ENCODE assay signal across 17 cellular contexts in genomic region chr7:16318989-16319915, GRCh38.
DNase-seq lines count a peak whose midpoint lies in the region; ATAC-seq, FAIRE-seq and TF ChIP-seq lines count a peak whose summit lies in the region.
"Had no signal": no experiment of that assay in that cellular context is flagged by ENCODE, and none has a peak within 500 bp of the region (broad histone marks: within the 10 kb centered on the region; RNA-seq: fewer than 3 reads in every experiment).

No MANE protein-coding gene starts in this region.

- no peak overlapping the region for H3K4ac ChIP-seq in mesendoderm (ENCODE audit: low read depth, low read length)

- no peak overlapping the region for H3K4me2 ChIP-seq in mesendoderm (ENCODE audit: low read length)

- no peak overlapping the region for H2BK5ac ChIP-seq in mesendoderm (ENCODE audit: low read length)

- no peaks in the 10 kb centered on the region for H3K4me1 ChIP-seq in mesendoderm (ENCODE audit: control insufficient read depth, low read depth, low read length)
- H3K4me1 ChIP-seq: gastrocnemius medialis had no signal

- no peak for FAIRE-seq in urothelium cell line (lab: Jason Lieb, UNC)
- FAIRE-seq: GM12892, GM19239 had no signal

- H3K36me3 Mint-ChIP-seq in T-helper 17 cell (ENCODE audit: low read depth), result no peaks in the 10 kb centered on the region

- H3K27ac ChIP-seq in mesendoderm (ENCODE audit: low read depth, low read length), result no peak overlapping the region
- H3K27ac ChIP-seq: gastrocnemius medialis, skin epidermis had no signal

- in situ Hi-C loops in SK-MEL-5 (cut with HindIII; ENCODE audit: low pct_unique_long_range_greater_than_20kb, low sequenced_read_pairs), result no loop called here

- H4K5ac ChIP-seq in mesendoderm (ENCODE audit: low read length), result no peak overlapping the region

- no peak overlapping the region for H2BK120ac ChIP-seq in mesendoderm (ENCODE audit: low read depth, low read length)

- H3K9ac ChIP-seq in mesendoderm (ENCODE audit: low read length), result no peak overlapping the region

- H3K9me3 ChIP-seq in T-helper 17 cell (ENCODE audit: control insufficient read depth, low read length, poor library complexity, severe bottlenecking), result no peaks in the 10 kb centered on the region
- H3K9me3 ChIP-seq: gastrocnemius medialis had no signal

- no peak overlapping the region for H4K8ac ChIP-seq in mesendoderm (ENCODE audit: low read depth, low read length)

- DNase-seq in HS-5 (ENCODE audit: low read depth) (peak; percentile 38), SK-MEL-5 (ENCODE audit: low read depth, low spot score) (peak; percentile 85), fibroblast of the aortic adventitia (ENCODE audit: low read depth) (peak; percentile 48), urothelium cell line (ENCODE audit: low spot score) (peak; percentile 15), T-helper 17 cell (no peak), mesendoderm (no peak)
- DNase-seq: activated CD4-positive, alpha-beta T cell treated with anti-CD3 and anti-CD28 coated beads, Interleukin-2, amount 50 U/mL, for 48 hours; activated effector memory CD4-positive, alpha-beta T cell treated with anti-CD3 and anti-CD28 coated beads, Interleukin-2, amount 50 U/mL, for 16 hours; DMS153; gastrocnemius medialis; NCI-H2029; NK-92 treated with Interleukin-12 subunit alpha and Interleukin-12 subunit beta, amount 100 ng/mL, for 24 hours had no signal

- no peak overlapping the region for H3K23ac ChIP-seq in mesendoderm (ENCODE audit: low read length)

- TF ChIP-seq CTCF in fibroblast of the aortic adventitia (IDR thresholded peaks at IDR 0.05; ENCODE audit: insufficient read depth, low read length), result no peak

- no peaks in the 10 kb centered on the region for H3K27me3 Mint-ChIP-seq in T-helper 17 cell

- H3K4me3 Mint-ChIP-seq in T-helper 17 cell, result no peak overlapping the region
- H3K4me3 Mint-ChIP-seq: nephron had no signal

- no CpG with 5 or more reads among the region's 6 CpGs for WGBS in mesendoderm (ENCODE audit: extremely low coverage, insufficient coverage, low lambda C conversion rate)

- no peak overlapping the region for H3K18ac ChIP-seq in mesendoderm (ENCODE audit: low read length)

- no peak overlapping the region for H3K4me3 ChIP-seq in fibroblast of the aortic adventitia (ENCODE audit: low read depth, low read length)
- no peak overlapping the region for H3K4me3 ChIP-seq in mesendoderm (ENCODE audit: low read length)
- H3K4me3 ChIP-seq: gastrocnemius medialis, skin epidermis had no signal

- no peaks in the 10 kb centered on the region for H3K79me1 ChIP-seq in mesendoderm (ENCODE audit: low read length)

- no peak overlapping the region for H3K27ac Mint-ChIP-seq in T-helper 17 cell
- H3K27ac Mint-ChIP-seq: nephron had no signal

- H3K4me1 Mint-ChIP-seq in T-helper 17 cell, result no peaks in the 10 kb centered on the region
- H3K4me1 Mint-ChIP-seq: nephron had no signal

- H3K27me3 ChIP-seq in mesendoderm (ENCODE audit: insufficient read depth, low read length, poor library complexity), result no peaks in the 10 kb centered on the region
- H3K27me3 ChIP-seq: gastrocnemius medialis had no signal

- ATAC-seq in GM18909 (IDR thresholded peaks at IDR 0.05; ENCODE audit: poor library complexity, unreplicated experiment) (no peak), T-helper 17 cell (no peak)
- ATAC-seq: gastrocnemius medialis had no signal

- H3K79me2 ChIP-seq in mesendoderm (ENCODE audit: control insufficient read depth, insufficient read depth, low read length), result no peaks in the 10 kb centered on the region

- H2BK15ac ChIP-seq in mesendoderm (replicated peaks; ENCODE audit: low read depth), result no peak overlapping the region

- H2AK5ac ChIP-seq in mesendoderm (ENCODE audit: low read length), result no peak overlapping the region

- H3K36me3 ChIP-seq in mesendoderm (ENCODE audit: control insufficient read depth, insufficient read depth, low read length), result no peaks in the 10 kb centered on the region
- H3K36me3 ChIP-seq: gastrocnemius medialis had no signal

- no peak overlapping the region for H3K56ac ChIP-seq in mesendoderm (ENCODE audit: low read length)

Comparison
In these comparisons a context has a peak if more than half of its experiments do, and no peak if none do; other contexts are left out.
1. DNase-seq: peak in HS-5 (single experiment), SK-MEL-5 (single experiment), fibroblast of the aortic adventitia (single experiment) and urothelium cell line (single experiment); none in T-helper 17 cell (0 of 3) and mesendoderm (single experiment).